In the genomic region with DNA sequence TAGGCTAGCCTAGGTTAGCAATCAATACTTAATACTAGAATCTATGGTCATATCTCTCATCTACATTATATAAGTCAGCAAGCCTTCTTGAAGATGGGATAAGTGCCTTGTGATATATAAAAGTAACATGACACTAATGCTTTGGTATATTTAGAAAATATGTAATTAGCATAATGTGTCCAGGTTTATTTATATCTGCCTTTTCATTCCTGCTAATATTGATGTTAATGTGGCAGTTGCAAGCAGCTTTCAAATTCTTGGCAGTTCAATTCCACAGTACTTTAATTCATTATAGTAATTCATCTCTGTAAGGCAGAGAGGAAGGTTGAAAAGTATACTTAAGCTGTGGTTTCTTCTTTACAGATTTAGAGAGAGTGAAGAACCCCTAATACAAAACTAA, we compare ENCODE assay signal across 30 cellular contexts.
"Had no signal": no experiment of that assay in that cellular context is flagged by ENCODE, and none has a peak within 500 bp of the region (broad histone marks: within the 10 kb centered on the region; RNA-seq: fewer than 3 reads in every experiment).

No MANE protein-coding gene starts in this region.

- ATAC-seq: naive thymus-derived CD4-positive, alpha-beta T cell; natural killer cell; psoas muscle; right cardiac atrium; right lobe of liver; stimulated activated effector memory CD8-positive, alpha-beta T cell treated with anti-CD3 and anti-CD28 coated beads, Interleukin-12 subunit alpha, Interleukin-12 subunit beta, amount 100 ng/mL, for 72 hours; stimulated activated naive B cell treated with anti-CD40 and anti-IgM and Interleukin-4, amounts not matched to agents 10 μg/mL and 1 μg/mL and 100 μg/mL, for 72 hours had no signal

- H2AFZ ChIP-seq: neural progenitor cell, parathyroid adenoma had no signal

- H3K4me1 ChIP-seq: neural progenitor cell, parathyroid adenoma, psoas muscle, right lobe of liver, sigmoid colon, stomach, thyroid gland, tibial nerve, upper lobe of left lung, vagina had no signal

- H3K27me3 Mint-ChIP-seq: progenitor cell of endocrine pancreas; stimulated activated naive B cell treated with anti-CD40 and anti-IgM and Interleukin-4, amounts not matched to agents 10 μg/mL and 1 μg/mL and 100 μg/mL, for 72 hours; stimulated activated naive CD8-positive, alpha-beta T cell treated with anti-CD3 and anti-CD28 coated beads, Interleukin-15, Interleukin-2, amounts not matched to agents 100 ng/mL and 50 ng/mL, for 24 hours had no signal

- H3K36me3 ChIP-seq: neural progenitor cell, neutrophil, ovary, right lobe of liver, sigmoid colon, stomach, thoracic aorta, thyroid gland, tibial nerve, upper lobe of left lung, vagina had no signal

- H3K36me3 Mint-ChIP-seq: naive thymus-derived CD4-positive, alpha-beta T cell; neural progenitor cell; stimulated activated effector memory CD8-positive, alpha-beta T cell treated with anti-CD3 and anti-CD28 coated beads, Interleukin-12 subunit alpha, Interleukin-12 subunit beta, amount 100 ng/mL, for 72 hours; stimulated activated naive B cell treated with anti-CD40 and anti-IgM and Interleukin-4, amounts not matched to agents 10 μg/mL and 1 μg/mL and 100 μg/mL, for 72 hours had no signal

- H3K4me1 Mint-ChIP-seq: naive thymus-derived CD4-positive, alpha-beta T cell; natural killer cell; nephron progenitor cell; stimulated activated effector memory CD8-positive, alpha-beta T cell treated with anti-CD3 and anti-CD28 coated beads, Interleukin-12 subunit alpha, Interleukin-12 subunit beta, amount 100 ng/mL, for 72 hours; stimulated activated naive B cell treated with anti-CD40 and anti-IgM and Interleukin-4, amounts not matched to agents 10 μg/mL and 1 μg/mL and 100 μg/mL, for 72 hours had no signal

- H3K9me3 ChIP-seq: neutrophil, ovary, psoas muscle, right lobe of liver, sigmoid colon, stomach, thoracic aorta, thyroid gland, upper lobe of left lung, vagina had no signal

- H3K27me3 ChIP-seq: neural progenitor cell, neutrophil, ovary, right lobe of liver, sigmoid colon, stomach, thyroid gland, tibial nerve, upper lobe of left lung, vagina had no signal

- H3K9me3 Mint-ChIP-seq: nephron progenitor cell had no signal

- H3K4me3 ChIP-seq: neural progenitor cell, ovary, psoas muscle, right lobe of liver, sigmoid colon, stomach, thoracic aorta, thyroid gland, tibial nerve, upper lobe of left lung, vagina had no signal

- H3K27ac Mint-ChIP-seq: naive thymus-derived CD4-positive, alpha-beta T cell; natural killer cell; nephron progenitor cell; neural progenitor cell; progenitor cell of endocrine pancreas; stimulated activated effector memory CD8-positive, alpha-beta T cell treated with anti-CD3 and anti-CD28 coated beads, Interleukin-12 subunit alpha, Interleukin-12 subunit beta, amount 100 ng/mL, for 72 hours; stimulated activated naive B cell treated with anti-CD40 and anti-IgM and Interleukin-4, amounts not matched to agents 10 μg/mL and 1 μg/mL and 100 μg/mL, for 72 hours; stimulated activated naive CD8-positive, alpha-beta T cell treated with anti-CD3 and anti-CD28 coated beads, Interleukin-15, Interleukin-2, amounts not matched to agents 100 ng/mL and 50 ng/mL, for 24 hours had no signal

- DNase-seq: naive thymus-derived CD4-positive, alpha-beta T cell; natural killer cell; nephron progenitor cell; nucleus accumbens; ovary; posterior cingulate gyrus; psoas muscle; right cardiac atrium; right lobe of liver; sigmoid colon; small intestine; stimulated activated CD4-positive, alpha-beta T cell treated with anti-CD3 and anti-CD28 coated beads, Interleukin-15, amount 100 ng/mL, for 24 hours; stimulated activated CD4-positive, alpha-beta T cell treated with anti-CD3 and anti-CD28 coated beads, Interleukin-2, amount 100 ng/mL, for 24 hours; stimulated activated CD4-positive, alpha-beta T cell treated with anti-CD3 and anti-CD28 coated beads, Interleukin-2, amount 100 ng/mL, for 48 hours; stimulated activated CD4-positive, alpha-beta T cell treated with anti-CD3 and anti-CD28 coated beads, Interleukin-4, amount 100 ng/mL, for 24 hours; stimulated activated naive B cell treated with anti-CD40 and anti-IgM and Interleukin-4, amounts not matched to agents 10 μg/mL and 1 μg/mL and 100 μg/mL, for 72 hours; stimulated activated naive CD4-positive, alpha-beta T cell treated with Interleukin-2 at 50 U/mL for 16 hours; stomach; thyroid gland; trophoblast cell; upper lobe of left lung had no signal

- H3K4me3 Mint-ChIP-seq: naive thymus-derived CD4-positive, alpha-beta T cell; natural killer cell; nephron progenitor cell; neural progenitor cell; stimulated activated effector memory CD8-positive, alpha-beta T cell treated with anti-CD3 and anti-CD28 coated beads, Interleukin-12 subunit alpha, Interleukin-12 subunit beta, amount 100 ng/mL, for 72 hours; stimulated activated naive B cell treated with anti-CD40 and anti-IgM and Interleukin-4, amounts not matched to agents 10 μg/mL and 1 μg/mL and 100 μg/mL, for 72 hours; stimulated activated naive CD8-positive, alpha-beta T cell treated with anti-CD3 and anti-CD28 coated beads, Interleukin-15, Interleukin-2, amounts not matched to agents 100 ng/mL and 50 ng/mL, for 24 hours had no signal
